18 cellular contexts compared by ENCODE assay signal in genomic region chr10:132236161-132236560, GRCh38. TPM values are rescaled to one million over a fixed set of nuclear protein-coding genes. Genes with fewer than 3 reads are reported as not detected.
DNase-seq lines count a peak whose midpoint lies in the region; ATAC-seq and TF ChIP-seq lines count a peak whose summit lies in the region.
"Had no signal": no experiment of that assay in that cellular context is flagged by ENCODE, and none has a peak within 500 bp of the region (broad histone marks: within the 10 kb centered on the region; RNA-seq: fewer than 3 reads in every experiment).

No MANE protein-coding gene starts in this region.

- no peak overlapping the region for H2BK120ac ChIP-seq in neuronal stem cell (ENCODE audit: low read depth, low read length)

- H3K23ac ChIP-seq in neuronal stem cell (ENCODE audit: low read depth, low read length, poor library complexity): no peak overlapping the region

- H3K27ac Mint-ChIP-seq in WTC11: no peak overlapping the region
- H3K27ac Mint-ChIP-seq: CD4-positive, alpha-beta T cell; CD8-positive, alpha-beta T cell had no signal

- H3K18ac ChIP-seq in neuronal stem cell (ENCODE audit: low read length): peak overlapping the region; percentile 73

- ATAC-seq in WTC11: no peak
- ATAC-seq: CD8-positive, alpha-beta T cell; GM12878 had no signal

- peak overlapping the region; percentile 38 for H3K4me3 ChIP-seq in BLaER1
- H3K4me3 ChIP-seq in BLaER1 treated with 17β-estradiol and CSF1 and Interleukin-3, amounts not matched to agents 10 nM and 100 nM: no peak overlapping the region; a peak in 1 of 20 replicates
- no peak overlapping the region for H3K4me3 ChIP-seq in neuronal stem cell (ENCODE audit: low read length in 2 of 2)
- no peak overlapping the region for H3K4me3 ChIP-seq in coronary artery
- H3K4me3 ChIP-seq: GM12878 had no signal

- H4K20me1 ChIP-seq in BLaER1: no peaks in the 10 kb centered on the region
- peaks cover 0 to 94% (median 22%) of the 10 kb centered on the region in 11 experiments; a peak in 12 of 22 replicates for H4K20me1 ChIP-seq in BLaER1 treated with 17β-estradiol and CSF1 and Interleukin-3, amounts not matched to agents 10 nM and 100 nM

- no peak overlapping the region for H3K14ac ChIP-seq in neuronal stem cell (ENCODE audit: low read length)

- peak overlapping the region; percentile 91 for H2AK5ac ChIP-seq in neuronal stem cell (ENCODE audit: low read depth, low read length)

- H2BK15ac ChIP-seq in neuronal stem cell (ENCODE audit: low read length): peak overlapping the region; percentile 77

- H3K9me3 ChIP-seq in BLaER1 (no peaks in the 10 kb centered on the region), neuronal stem cell (replicated peaks in 1 of 2; ENCODE audit: control insufficient read depth in 2 of 2, insufficient read depth in 1 of 2, low read depth in 1 of 2, low read length in 2 of 2) (no peaks in the 10 kb centered on the region)
- H3K9me3 ChIP-seq in BLaER1 treated with 17β-estradiol and CSF1 and Interleukin-3, amounts not matched to agents 10 nM and 100 nM (replicated peaks in 1 of 11): no peaks in the 10 kb centered on the region
- H3K9me3 ChIP-seq: BE2C, Caco-2 had no signal

- H4K8ac ChIP-seq in neuronal stem cell (ENCODE audit: low read depth, low read length): no peak overlapping the region

- peak overlapping the region; percentile 62 for H2BK5ac ChIP-seq in neuronal stem cell (ENCODE audit: low read length)

- peak overlapping the region; percentile 81 for H3K27ac ChIP-seq in BLaER1
- H3K27ac ChIP-seq in BLaER1 treated with 17β-estradiol and CSF1 and Interleukin-3, amounts not matched to agents 10 nM and 100 nM: peak overlapping the region in 4 of 11 experiments; percentile 21 to 48 (median 36); a peak in 5 of 22 replicates
- no peak overlapping the region for H3K27ac ChIP-seq in neuronal stem cell (replicated peaks; ENCODE audit: low read length)
- no peak overlapping the region for H3K27ac ChIP-seq in coronary artery
- H3K27ac ChIP-seq: C4-2B had no signal

- no peak overlapping the region for H4K91ac ChIP-seq in neuronal stem cell (ENCODE audit: low read depth, low read length, poor library complexity)

- no peak overlapping the region for H3K4me3 Mint-ChIP-seq in WTC11
- H3K4me3 Mint-ChIP-seq: CD4-positive, alpha-beta T cell; CD8-positive, alpha-beta T cell had no signal

- peak overlapping the region; percentile 64; the same call in 1 of the 2 replicates for H3K9ac ChIP-seq in BLaER1
- peak overlapping the region in 3 of 11 experiments; percentile 44 to 50 (median 46); a peak in 6 of 22 replicates for H3K9ac ChIP-seq in BLaER1 treated with 17β-estradiol and CSF1 and Interleukin-3, amounts not matched to agents 10 nM and 100 nM
- peak overlapping the region; percentile 56 for H3K9ac ChIP-seq in neuronal stem cell (ENCODE audit: low read depth, low read length, poor library complexity)

- POLR2A ChIA-PET in WTC11 (lab: Charles Lee): no interaction called here
- POLR2A ChIA-PET in HEK293T (lab: Yijun Ruan, JAX): no interaction called here

- DNase-seq in WTC11 (ENCODE audit: low spot score): no peak
- no peak for DNase-seq in neuronal stem cell (ENCODE audit: low spot score)
- DNase-seq in HEK293T (ENCODE audit: extremely low spot score): no peak
- no peak for DNase-seq in inferior parietal cortex (ENCODE audit: extremely low spot score)
- DNase-seq in coronary artery (ENCODE audit: low spot score): no peak
- DNase-seq: 8988T; ACHN; BE2C; Caco-2; Calu3; CD4-positive, alpha-beta T cell; CD8-positive, alpha-beta T cell; DMS79 treated with DMSO at 0.1 percent for 48 hours; GF-D8 had no signal

- peaks cover 100% of the 10 kb centered on the region for H3K4me1 ChIP-seq in BLaER1
- peaks cover 51 to 100% (median 91%) of the 10 kb centered on the region in 10 experiments for H3K4me1 ChIP-seq in BLaER1 treated with 17β-estradiol and CSF1 and Interleukin-3, amounts not matched to agents 10 nM and 100 nM
- H3K4me1 ChIP-seq in neuronal stem cell (ENCODE audit: control insufficient read depth in 2 of 2, insufficient read depth in 1 of 2, low read depth in 1 of 2, low read length in 2 of 2): peaks cover 7 to 19% of the 10 kb centered on the region in 2 donors
- H3K4me1 ChIP-seq: BE2C, Caco-2 had no signal

- peak overlapping the region; percentile 57 for H3K4ac ChIP-seq in neuronal stem cell (ENCODE audit: low read length)

- WGBS in neuronal stem cell (ENCODE audit: extremely low coverage in 2 of 2, insufficient read length in 2 of 2, insufficient replicate concordance in 1 of 2), 2 donors: no CpG with 5 or more reads among the region's 21 CpGs

- H2AFZ ChIP-seq in neuronal stem cell (ENCODE audit: low read length): no peak overlapping the region

- H3K4me1 Mint-ChIP-seq in WTC11: no peaks in the 10 kb centered on the region

- CTCF ChIA-PET in WTC11 (lab: Charles Lee): no interaction called here
- CTCF ChIA-PET in HEK293T (lab: Yijun Ruan, JAX): no interaction called here

- H3K79me1 ChIP-seq in neuronal stem cell (ENCODE audit: low read depth, low read length): peaks cover 8% of the 10 kb centered on the region

- H2BK12ac ChIP-seq in neuronal stem cell (ENCODE audit: low read length): no peak overlapping the region

- H3K27me3 Mint-ChIP-seq in WTC11 (ENCODE audit: low read depth): no peaks in the 10 kb centered on the region
- H3K27me3 Mint-ChIP-seq: CD4-positive, alpha-beta T cell had no signal

- no peaks in the 10 kb centered on the region for H3K27me3 ChIP-seq in BLaER1
- H3K27me3 ChIP-seq in BLaER1 treated with 17β-estradiol and CSF1 and Interleukin-3, amounts not matched to agents 10 nM and 100 nM: peaks cover 0 to 77% (median 0%) of the 10 kb centered on the region in 11 experiments; a peak in 9 of 22 replicates
- H3K27me3 ChIP-seq in neuronal stem cell (ENCODE audit: control insufficient read depth in 3 of 3, insufficient read depth in 3 of 3, low read depth in 1 of 3, low read length in 3 of 3): no peaks in the 10 kb centered on the region
- H3K27me3 ChIP-seq: BE2C had no signal

- H3K4me2 ChIP-seq in BLaER1 (peak overlapping the region; percentile 91), neuronal stem cell (ENCODE audit: insufficient read depth, low read length, poor library complexity, severe bottlenecking) (no peak overlapping the region)
- H3K4me2 ChIP-seq in BLaER1 treated with 17β-estradiol and CSF1 and Interleukin-3, amounts not matched to agents 10 nM and 100 nM: peak overlapping the region; percentile 42 to 94 (median 87); a peak in 21 of 22 replicates

- TF ChIP-seq CTCF in WTC11 (IDR thresholded peaks at IDR 0.05) (no peak), coronary artery (IDR thresholded peaks at IDR 0.05) (no peak)

- no peaks in the 10 kb centered on the region for H3K36me3 ChIP-seq in BLaER1
- no peaks in the 10 kb centered on the region for H3K36me3 ChIP-seq in BLaER1 treated with 17β-estradiol and CSF1 and Interleukin-3, amounts not matched to agents 10 nM and 100 nM
- peaks cover 0 to 3% of the 10 kb centered on the region in 2 donors for H3K36me3 ChIP-seq in neuronal stem cell (replicated peaks in 1 of 2; ENCODE audit: control insufficient read depth in 2 of 2, insufficient read depth in 2 of 2, low read length in 2 of 2)
- H3K36me3 ChIP-seq: BE2C had no signal

- no peaks in the 10 kb centered on the region for H3K36me3 Mint-ChIP-seq in WTC11
- H3K36me3 Mint-ChIP-seq: CD8-positive, alpha-beta T cell had no signal

- H3K9me3 Mint-ChIP-seq in WTC11: no peaks in the 10 kb centered on the region
- H3K9me3 Mint-ChIP-seq: CD4-positive, alpha-beta T cell; CD8-positive, alpha-beta T cell had no signal

TF ChIP-seq in WTC11, 78 proteins besides CTCF, POLR2A, EP300 and RAD21:
- TF ChIP-seq OVOL2 (CRISPR knock-in tag; IDR thresholded peaks at IDR 0.05; ENCODE audit: borderline replicate concordance) (no peak), ELF4 (CRISPR knock-in tag; IDR thresholded peaks at IDR 0.05; ENCODE audit: low read depth) (0 out of 2 replicates have a peak, but pooled peaks have one; percentile 30)

TF ChIP-seq in HEK293T, 16 proteins besides CTCF, POLR2A, EP300 and RAD21:
- no peak for TF ChIP-seq BHLHE40 (IDR thresholded peaks at IDR 0.05; ENCODE audit: borderline replicate concordance)
- TF ChIP-seq FOXK2 (IDR thresholded peaks at IDR 0.05): no peak
- TF ChIP-seq ELF4 (IDR thresholded peaks at IDR 0.05): no peak
- no peak for TF ChIP-seq TARDBP (IDR thresholded peaks at IDR 0.05)
- TF ChIP-seq NFRKB (IDR thresholded peaks at IDR 0.05): no peak
- TF ChIP-seq LEF1 (IDR thresholded peaks at IDR 0.05; ENCODE audit: borderline replicate concordance): no peak
- no peak for TF ChIP-seq HDGF (IDR thresholded peaks at IDR 0.05; ENCODE audit: borderline replicate concordance)

RNA-seq across cellular contexts. Expression of gene DPYSL4, which starts 49.4 kb away (rescaled TPM):
- 16.8 to 18.1 TPM (median 17.0 TPM) in 3 replicates for total RNA-seq in WTC11 (2021)
- polyA plus RNA-seq in neuronal stem cell (2013, experiment 1 of 2): 27.1 TPM
- polyA plus RNA-seq in neuronal stem cell (2013, experiment 2 of 2): 25.4 TPM
- total RNA-seq: Caco-2, Calu3 had no signal
